1 cellular context compared by ENCODE assay signal in the genomic region with DNA sequence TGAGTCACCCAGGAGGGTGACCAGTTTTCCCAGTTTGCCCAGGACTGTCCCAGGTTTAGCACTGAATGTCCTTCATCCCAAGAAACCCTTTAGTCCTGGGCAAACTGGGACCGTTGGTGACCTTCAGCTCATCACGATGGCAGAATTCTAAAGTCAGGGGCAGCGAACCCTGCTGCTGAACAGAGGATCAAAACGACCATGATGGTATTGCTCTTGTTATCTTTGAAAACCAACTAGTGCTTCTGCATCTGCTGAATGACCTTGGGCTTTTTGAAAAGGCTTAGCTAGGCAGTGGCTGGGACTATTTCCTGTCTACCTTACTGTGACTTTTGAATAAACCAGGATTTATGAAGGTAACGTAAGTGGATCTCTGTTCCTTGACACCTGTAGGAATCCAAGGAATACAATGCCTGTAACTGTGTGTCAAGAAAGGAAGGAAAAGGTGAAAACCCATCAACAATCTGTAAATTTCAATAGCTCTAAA.
TF ChIP-seq lines count a peak whose summit lies in the region.

No MANE protein-coding gene starts in this region.

TF ChIP-seq in HepG2, 621 proteins besides CTCF, POLR2A, EP300 and RAD21 (continued from another document and continues in another):
- TF ChIP-seq, protein P1, sequence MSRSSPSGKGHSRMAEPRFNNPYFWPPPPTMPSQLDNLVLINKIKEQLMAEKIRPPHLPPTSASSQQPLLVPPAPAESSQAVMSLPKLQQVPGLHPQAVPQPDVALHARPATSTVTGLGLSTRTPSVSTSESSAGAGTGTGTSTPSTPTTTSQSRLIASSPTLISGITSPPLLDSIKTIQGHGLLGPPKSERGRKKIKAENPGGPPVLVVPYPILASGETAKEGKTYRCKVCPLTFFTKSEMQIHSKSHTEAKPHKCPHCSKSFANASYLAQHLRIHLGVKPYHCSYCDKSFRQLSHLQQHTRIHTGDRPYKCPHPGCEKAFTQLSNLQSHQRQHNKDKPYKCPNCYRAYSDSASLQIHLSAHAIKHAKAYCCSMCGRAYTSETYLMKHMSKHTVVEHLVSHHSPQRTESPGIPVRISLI (CRISPR knock-in tag; IDR thresholded peaks at IDR 0.05; ENCODE audit: borderline replicate concordance) = no peak
- TF ChIP-seq, protein P2, sequence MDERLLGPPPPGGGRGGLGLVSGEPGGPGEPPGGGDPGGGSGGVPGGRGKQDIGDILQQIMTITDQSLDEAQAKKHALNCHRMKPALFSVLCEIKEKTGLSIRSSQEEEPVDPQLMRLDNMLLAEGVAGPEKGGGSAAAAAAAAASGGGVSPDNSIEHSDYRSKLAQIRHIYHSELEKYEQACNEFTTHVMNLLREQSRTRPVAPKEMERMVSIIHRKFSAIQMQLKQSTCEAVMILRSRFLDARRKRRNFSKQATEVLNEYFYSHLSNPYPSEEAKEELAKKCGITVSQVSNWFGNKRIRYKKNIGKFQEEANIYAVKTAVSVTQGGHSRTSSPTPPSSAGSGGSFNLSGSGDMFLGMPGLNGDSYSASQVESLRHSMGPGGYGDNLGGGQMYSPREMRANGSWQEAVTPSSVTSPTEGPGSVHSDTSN (CRISPR knock-in tag; IDR thresholded peaks at IDR 0.05) = no peak
- TF ChIP-seq PLRG1 (conservative IDR thresholded peaks at IDR 0.05) (no peak), FIP1L1 (IDR thresholded peaks at IDR 0.05; ENCODE audit: borderline replicate concordance, insufficient read depth, low read depth, low read length) (no peak), ZNF558 (CRISPR knock-in tag; IDR thresholded peaks at IDR 0.05; ENCODE audit: borderline replicate concordance) (0 out of 2 replicates have a peak, but pooled peaks have one; percentile 8), RXRB (CRISPR knock-in tag; IDR thresholded peaks at IDR 0.05; ENCODE audit: borderline replicate concordance) (peak; percentile 11; the same call in 1 of the 2 replicates), KLF12 (CRISPR knock-in tag; IDR thresholded peaks at IDR 0.05; ENCODE audit: borderline replicate concordance) (no peak), SALL1 (CRISPR knock-in tag; IDR thresholded peaks at IDR 0.05) (peak; percentile 30), KDM5A (IDR thresholded peaks at IDR 0.05; ENCODE audit: borderline replicate concordance, low read length) (no peak), TARDBP (CRISPR knock-in tag; IDR thresholded peaks at IDR 0.05) (no peak), ZIK1 (CRISPR knock-in tag; IDR thresholded peaks at IDR 0.05; ENCODE audit: borderline replicate concordance, low read depth) (no peak), GATAD2A (CRISPR knock-in tag; IDR thresholded peaks at IDR 0.05) (peak; percentile 80), ZBTB38 (CRISPR knock-in tag; IDR thresholded peaks at IDR 0.05) (peak; percentile 64; the same call in 1 of the 2 replicates), ZNF441 (CRISPR knock-in tag; IDR thresholded peaks at IDR 0.05; ENCODE audit: borderline replicate concordance) (0 out of 2 replicates have a peak, but pooled peaks have one; percentile 46), ZNF777 (CRISPR knock-in tag; IDR thresholded peaks at IDR 0.05) (no peak), SIX1 (CRISPR knock-in tag; IDR thresholded peaks at IDR 0.05; ENCODE audit: borderline replicate concordance) (no peak), HDAC2 (CRISPR knock-in tag; IDR thresholded peaks at IDR 0.05) (0 out of 2 replicates have a peak, but pooled peaks have one; percentile 29), ZNF644 (CRISPR knock-in tag; IDR thresholded peaks at IDR 0.05; ENCODE audit: low read depth) (0 out of 2 replicates have a peak, but pooled peaks have one; percentile 28), RARG (CRISPR knock-in tag; IDR thresholded peaks at IDR 0.05; ENCODE audit: low read depth) (no peak)
- TF ChIP-seq, protein P3, sequence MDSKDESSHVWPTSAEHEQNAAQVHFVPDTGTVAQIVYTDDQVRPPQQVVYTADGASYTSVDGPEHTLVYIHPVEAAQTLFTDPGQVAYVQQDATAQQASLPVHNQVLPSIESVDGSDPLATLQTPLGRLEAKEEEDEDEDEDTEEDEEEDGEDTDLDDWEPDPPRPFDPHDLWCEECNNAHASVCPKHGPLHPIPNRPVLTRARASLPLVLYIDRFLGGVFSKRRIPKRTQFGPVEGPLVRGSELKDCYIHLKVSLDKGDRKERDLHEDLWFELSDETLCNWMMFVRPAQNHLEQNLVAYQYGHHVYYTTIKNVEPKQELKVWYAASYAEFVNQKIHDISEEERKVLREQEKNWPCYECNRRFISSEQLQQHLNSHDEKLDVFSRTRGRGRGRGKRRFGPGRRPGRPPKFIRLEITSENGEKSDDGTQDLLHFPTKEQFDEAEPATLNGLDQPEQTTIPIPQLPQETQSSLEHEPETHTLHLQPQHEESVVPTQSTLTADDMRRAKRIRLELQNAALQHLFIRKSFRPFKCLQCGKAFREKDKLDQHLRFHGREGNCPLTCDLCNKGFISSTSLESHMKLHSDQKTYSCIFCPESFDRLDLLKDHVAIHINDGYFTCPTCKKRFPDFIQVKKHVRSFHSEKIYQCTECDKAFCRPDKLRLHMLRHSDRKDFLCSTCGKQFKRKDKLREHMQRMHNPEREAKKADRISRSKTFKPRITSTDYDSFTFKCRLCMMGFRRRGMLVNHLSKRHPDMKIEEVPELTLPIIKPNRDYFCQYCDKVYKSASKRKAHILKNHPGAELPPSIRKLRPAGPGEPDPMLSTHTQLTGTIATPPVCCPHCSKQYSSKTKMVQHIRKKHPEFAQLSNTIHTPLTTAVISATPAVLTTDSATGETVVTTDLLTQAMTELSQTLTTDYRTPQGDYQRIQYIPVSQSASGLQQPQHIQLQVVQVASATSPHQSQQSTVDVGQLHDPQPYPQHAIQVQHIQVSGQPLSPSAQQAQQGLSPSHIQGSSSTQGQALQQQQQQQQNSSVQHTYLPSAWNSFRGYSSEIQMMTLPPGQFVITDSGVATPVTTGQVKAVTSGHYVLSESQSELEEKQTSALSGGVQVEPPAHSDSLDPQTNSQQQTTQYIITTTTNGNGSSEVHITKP (CRISPR knock-in tag; IDR thresholded peaks at IDR 0.05; ENCODE audit: low read depth) = no peak
- TF ChIP-seq, protein P4, sequence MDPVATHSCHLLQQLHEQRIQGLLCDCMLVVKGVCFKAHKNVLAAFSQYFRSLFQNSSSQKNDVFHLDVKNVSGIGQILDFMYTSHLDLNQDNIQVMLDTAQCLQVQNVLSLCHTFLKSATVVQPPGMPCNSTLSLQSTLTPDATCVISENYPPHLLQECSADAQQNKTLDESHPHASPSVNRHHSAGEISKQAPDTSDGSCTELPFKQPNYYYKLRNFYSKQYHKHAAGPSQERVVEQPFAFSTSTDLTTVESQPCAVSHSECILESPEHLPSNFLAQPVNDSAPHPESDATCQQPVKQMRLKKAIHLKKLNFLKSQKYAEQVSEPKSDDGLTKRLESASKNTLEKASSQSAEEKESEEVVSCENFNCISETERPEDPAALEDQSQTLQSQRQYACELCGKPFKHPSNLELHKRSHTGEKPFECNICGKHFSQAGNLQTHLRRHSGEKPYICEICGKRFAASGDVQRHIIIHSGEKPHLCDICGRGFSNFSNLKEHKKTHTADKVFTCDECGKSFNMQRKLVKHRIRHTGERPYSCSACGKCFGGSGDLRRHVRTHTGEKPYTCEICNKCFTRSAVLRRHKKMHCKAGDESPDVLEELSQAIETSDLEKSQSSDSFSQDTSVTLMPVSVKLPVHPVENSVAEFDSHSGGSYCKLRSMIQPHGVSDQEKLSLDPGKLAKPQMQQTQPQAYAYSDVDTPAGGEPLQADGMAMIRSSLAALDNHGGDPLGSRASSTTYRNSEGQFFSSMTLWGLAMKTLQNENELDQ (CRISPR knock-in tag; IDR thresholded peaks at IDR 0.05; ENCODE audit: borderline replicate concordance) = no peak
- TF ChIP-seq, protein P5, sequence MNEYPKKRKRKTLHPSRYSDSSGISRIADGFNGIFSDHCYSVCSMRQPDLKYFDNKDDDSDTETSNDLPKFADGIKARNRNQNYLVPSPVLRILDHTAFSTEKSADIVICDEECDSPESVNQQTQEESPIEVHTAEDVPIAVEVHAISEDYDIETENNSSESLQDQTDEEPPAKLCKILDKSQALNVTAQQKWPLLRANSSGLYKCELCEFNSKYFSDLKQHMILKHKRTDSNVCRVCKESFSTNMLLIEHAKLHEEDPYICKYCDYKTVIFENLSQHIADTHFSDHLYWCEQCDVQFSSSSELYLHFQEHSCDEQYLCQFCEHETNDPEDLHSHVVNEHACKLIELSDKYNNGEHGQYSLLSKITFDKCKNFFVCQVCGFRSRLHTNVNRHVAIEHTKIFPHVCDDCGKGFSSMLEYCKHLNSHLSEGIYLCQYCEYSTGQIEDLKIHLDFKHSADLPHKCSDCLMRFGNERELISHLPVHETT (CRISPR knock-in tag; conservative IDR thresholded peaks at IDR 0.05) = no peak
- TF ChIP-seq, protein P6, sequence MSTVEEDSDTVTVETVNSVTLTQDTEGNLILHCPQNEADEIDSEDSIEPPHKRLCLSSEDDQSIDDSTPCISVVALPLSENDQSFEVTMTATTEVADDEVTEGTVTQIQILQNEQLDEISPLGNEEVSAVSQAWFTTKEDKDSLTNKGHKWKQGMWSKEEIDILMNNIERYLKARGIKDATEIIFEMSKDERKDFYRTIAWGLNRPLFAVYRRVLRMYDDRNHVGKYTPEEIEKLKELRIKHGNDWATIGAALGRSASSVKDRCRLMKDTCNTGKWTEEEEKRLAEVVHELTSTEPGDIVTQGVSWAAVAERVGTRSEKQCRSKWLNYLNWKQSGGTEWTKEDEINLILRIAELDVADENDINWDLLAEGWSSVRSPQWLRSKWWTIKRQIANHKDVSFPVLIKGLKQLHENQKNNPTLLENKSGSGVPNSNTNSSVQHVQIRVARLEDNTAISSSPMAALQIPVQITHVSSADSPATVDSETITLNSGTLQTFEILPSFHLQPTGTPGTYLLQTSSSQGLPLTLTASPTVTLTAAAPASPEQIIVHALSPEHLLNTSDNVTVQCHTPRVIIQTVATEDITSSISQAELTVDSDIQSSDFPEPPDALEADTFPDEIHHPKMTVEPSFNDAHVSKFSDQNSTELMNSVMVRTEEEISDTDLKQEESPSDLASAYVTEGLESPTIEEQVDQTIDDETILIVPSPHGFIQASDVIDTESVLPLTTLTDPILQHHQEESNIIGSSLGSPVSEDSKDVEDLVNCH (CRISPR knock-in tag; IDR thresholded peaks at IDR 0.05) = no peak
- TF ChIP-seq, protein P7, sequence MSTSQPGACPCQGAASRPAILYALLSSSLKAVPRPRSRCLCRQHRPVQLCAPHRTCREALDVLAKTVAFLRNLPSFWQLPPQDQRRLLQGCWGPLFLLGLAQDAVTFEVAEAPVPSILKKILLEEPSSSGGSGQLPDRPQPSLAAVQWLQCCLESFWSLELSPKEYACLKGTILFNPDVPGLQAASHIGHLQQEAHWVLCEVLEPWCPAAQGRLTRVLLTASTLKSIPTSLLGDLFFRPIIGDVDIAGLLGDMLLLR (CRISPR knock-in tag; IDR thresholded peaks at IDR 0.05) = no peak
- TF ChIP-seq, protein P8, sequence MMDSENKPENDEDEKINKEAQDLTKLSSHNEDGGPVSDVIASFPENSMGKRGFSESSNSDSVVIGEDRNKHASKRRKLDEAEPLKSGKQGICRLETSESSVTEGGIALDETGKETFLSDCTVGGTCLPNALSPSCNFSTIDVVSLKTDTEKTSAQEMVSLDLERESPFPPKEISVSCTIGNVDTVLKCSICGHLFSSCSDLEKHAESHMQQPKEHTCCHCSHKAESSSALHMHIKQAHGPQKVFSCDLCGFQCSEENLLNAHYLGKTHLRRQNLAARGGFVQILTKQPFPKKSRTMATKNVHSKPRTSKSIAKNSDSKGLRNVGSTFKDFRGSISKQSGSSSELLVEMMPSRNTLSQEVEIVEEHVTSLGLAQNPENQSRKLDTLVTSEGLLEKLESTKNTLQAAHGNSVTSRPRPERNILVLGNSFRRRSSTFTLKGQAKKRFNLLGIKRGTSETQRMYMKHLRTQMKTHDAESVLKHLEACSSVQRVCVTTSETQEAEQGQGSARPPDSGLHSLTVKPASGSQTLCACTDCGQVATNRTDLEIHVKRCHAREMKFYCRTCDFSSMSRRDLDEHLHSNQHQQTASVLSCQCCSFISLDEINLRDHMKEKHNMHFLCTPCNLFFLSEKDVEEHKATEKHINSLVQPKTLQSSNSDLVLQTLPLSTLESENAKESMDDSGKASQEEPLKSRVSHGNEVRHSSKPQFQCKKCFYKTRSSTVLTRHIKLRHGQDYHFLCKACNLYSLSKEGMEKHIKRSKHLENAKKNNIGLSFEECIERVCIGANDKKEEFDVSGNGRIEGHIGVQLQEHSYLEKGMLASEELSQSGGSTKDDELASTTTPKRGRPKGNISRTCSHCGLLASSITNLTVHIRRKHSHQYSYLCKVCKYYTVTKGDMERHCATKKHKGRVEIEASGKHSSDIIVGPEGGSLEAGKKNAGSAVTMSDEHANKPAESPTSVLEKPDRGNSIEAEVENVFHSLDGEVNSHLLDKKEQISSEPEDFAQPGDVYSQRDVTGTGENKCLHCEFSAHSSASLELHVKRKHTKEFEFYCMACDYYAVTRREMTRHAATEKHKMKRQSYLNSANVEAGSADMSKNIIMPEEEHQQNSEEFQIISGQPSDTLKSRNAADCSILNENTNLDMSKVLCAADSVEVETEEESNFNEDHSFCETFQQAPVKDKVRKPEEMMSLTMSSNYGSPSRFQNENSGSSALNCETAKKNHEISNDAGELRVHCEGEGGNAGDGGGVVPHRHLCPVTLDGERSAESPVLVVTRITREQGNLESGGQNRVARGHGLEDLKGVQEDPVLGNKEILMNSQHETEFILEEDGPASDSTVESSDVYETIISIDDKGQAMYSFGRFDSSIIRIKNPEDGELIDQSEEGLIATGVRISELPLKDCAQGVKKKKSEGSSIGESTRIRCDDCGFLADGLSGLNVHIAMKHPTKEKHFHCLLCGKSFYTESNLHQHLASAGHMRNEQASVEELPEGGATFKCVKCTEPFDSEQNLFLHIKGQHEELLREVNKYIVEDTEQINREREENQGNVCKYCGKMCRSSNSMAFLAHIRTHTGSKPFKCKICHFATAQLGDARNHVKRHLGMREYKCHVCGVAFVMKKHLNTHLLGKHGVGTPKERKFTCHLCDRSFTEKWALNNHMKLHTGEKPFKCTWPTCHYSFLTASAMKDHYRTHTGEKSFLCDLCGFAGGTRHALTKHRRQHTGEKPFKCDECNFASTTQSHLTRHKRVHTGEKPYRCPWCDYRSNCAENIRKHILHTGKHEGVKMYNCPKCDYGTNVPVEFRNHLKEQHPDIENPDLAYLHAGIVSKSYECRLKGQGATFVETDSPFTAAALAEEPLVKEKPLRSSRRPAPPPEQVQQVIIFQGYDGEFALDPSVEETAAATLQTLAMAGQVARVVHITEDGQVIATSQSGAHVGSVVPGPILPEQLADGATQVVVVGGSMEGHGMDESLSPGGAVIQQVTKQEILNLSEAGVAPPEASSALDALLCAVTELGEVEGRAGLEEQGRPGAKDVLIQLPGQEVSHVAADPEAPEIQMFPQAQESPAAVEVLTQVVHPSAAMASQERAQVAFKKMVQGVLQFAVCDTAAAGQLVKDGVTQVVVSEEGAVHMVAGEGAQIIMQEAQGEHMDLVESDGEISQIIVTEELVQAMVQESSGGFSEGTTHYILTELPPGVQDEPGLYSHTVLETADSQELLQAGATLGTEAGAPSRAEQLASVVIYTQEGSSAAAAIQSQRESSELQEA (CRISPR knock-in tag; IDR thresholded peaks at IDR 0.05; ENCODE audit: not compliant biosample characterization) = no peak
